8 cellular contexts compared by ENCODE assay signal in the genomic region with DNA sequence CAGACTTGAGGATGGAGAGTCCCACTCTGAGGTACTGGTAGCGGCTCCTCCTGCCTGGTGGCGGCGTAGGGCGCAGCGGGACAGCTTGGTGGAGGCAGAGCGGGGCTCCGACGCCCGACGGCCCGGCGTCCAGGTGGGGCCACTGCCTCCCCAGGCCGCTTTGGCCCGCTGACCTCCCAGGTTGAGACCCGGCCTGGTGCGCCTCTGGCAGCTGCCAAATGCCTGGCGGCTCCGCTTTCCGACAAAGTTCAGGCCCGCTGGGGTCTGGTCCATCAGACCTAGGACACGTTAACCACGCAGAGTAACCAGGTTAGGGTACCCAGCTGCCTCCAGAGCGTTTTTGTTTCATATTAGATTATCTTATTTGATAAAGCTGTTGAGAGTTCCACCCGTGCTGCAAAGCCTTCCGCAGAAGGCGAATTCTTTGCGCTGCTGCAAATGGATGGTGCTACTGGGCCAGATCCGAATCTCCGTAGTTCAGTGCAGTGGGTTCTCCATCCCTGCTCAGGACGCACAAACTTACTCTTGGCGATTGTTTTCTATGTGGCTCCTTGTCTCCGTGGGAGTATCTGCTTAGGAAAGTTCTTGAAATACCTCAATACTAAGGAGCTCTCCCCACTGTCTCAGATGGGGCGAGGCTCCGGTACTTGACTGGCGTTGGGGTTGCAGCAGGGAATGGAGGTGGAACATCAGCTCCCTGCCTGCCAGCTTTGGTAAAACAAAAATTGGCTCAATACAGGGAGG. TPM values are rescaled to one million over a fixed set of nuclear protein-coding genes. Genes with fewer than 3 reads are reported as not detected.
A peak's percentile ranks its signal among the peaks of the same experiment; 100 is the strongest.
DNase-seq lines count a peak whose midpoint lies in the region; ATAC-seq lines count a peak whose summit lies in the region.

No MANE protein-coding gene starts in this region.

- peak; percentile 37 for DNase-seq in Daoy (ENCODE audit: low read depth)
- peak; percentile 22 for DNase-seq in NCI-H2171 (lab: John Stamatoyannopoulos, UW)
- DNase-seq in cerebellum (ENCODE audit: low spot score), result peak; percentile 8
- DNase-seq in kidney tubule cell (ENCODE audit: low spot score), result peak; percentile 1
- DNase-seq in superior temporal gyrus (ENCODE audit: extremely low spot score), result peak; percentile 63
- DNase-seq in GDM1 (lab: John Stamatoyannopoulos, UW), result no peak
- no peak for DNase-seq in kidney glomerular epithelial cell (lab: John Stamatoyannopoulos, UW)

- ATAC-seq in HG03139 (IDR thresholded peaks at IDR 0.05; ENCODE audit: unreplicated experiment), result no peak

RNA-seq across cellular contexts. Expression of gene B3GALT1, which starts 1.4 kb away (rescaled TPM):
- 0.11 and 0.12 TPM in 2 replicates for total RNA-seq in Daoy (2014; rRNA removed; shearing (Covaris generic))
- 25.2 TPM for total RNA-seq in cerebellum

Comparison
In these comparisons a context has a peak if more than half of its experiments do, and no peak if none do; other contexts are left out.
1. DNase-seq: peak in Daoy (single experiment), NCI-H2171 (single experiment), cerebellum (single experiment), kidney tubule cell (single experiment) and superior temporal gyrus (single experiment); none in GDM1 (single experiment) and kidney glomerular epithelial cell (single experiment).
2. RNA of gene B3GALT1, which starts 1.4 kb away (total RNA-seq): 25.2 TPM in cerebellum (single experiment); 0.11 to 0.12 TPM in Daoy; every median in the first group is over 10 times any median in the second.